ENCODE assay signal across 8 cellular contexts in genomic region chr11:128506999-128507591, GRCh38.
DNase-seq lines count a peak whose midpoint lies in the region; ATAC-seq and TF ChIP-seq lines count a peak whose summit lies in the region.

No MANE protein-coding gene starts in this region.

- H3K27ac ChIP-seq in parathyroid adenoma, result no peak overlapping the region

- ATAC-seq in GM19463 (IDR thresholded peaks at IDR 0.05; ENCODE audit: unreplicated experiment), result no peak

- no peaks in the 10 kb centered on the region for H3K9me3 ChIP-seq in parathyroid adenoma (ENCODE audit: control insufficient read depth, low read length)

- H3K79me2 ChIP-seq in parathyroid adenoma, result no peaks in the 10 kb centered on the region

- H3K9ac ChIP-seq in parathyroid adenoma, result no peak overlapping the region

- peaks cover 2% of the 10 kb centered on the region for H3K4me1 ChIP-seq in parathyroid adenoma

- DNase-seq in Caki2 (ENCODE audit: low read depth) (peak; percentile 70), LoVo (ENCODE audit: low spot score) (peak; percentile 62), foreskin fibroblast (peak; percentile 98 to 99), SIG-M5 (lab: John Stamatoyannopoulos, UW) (no peak), globus pallidus (ENCODE audit: low spot score) (no peak)
- DNase-seq in activated T-cell treated with anti-CD3 and anti-CD28 coated beads, Interleukin-2, amount 50 U/mL, for 48 hours, result peak; percentile 72 to 75

- peak overlapping the region; percentile 15 to 31 for H3K4me3 ChIP-seq in foreskin fibroblast (ENCODE audit: low read depth in 1 of 2, low read length in 2 of 2)
- H3K4me3 ChIP-seq in parathyroid adenoma (ENCODE audit: low read depth, low read length), result peak overlapping the region; percentile 11

- in situ Hi-C loops in Caki2 (cut with HindIII; ENCODE audit: low pct_unique_long_range_greater_than_20kb, low sequenced_read_pairs), result no loop called here

- no peaks in the 10 kb centered on the region for H3K27me3 ChIP-seq in parathyroid adenoma (ENCODE audit: control insufficient read depth, insufficient read depth, low read length)

- no peaks in the 10 kb centered on the region for H3K36me3 ChIP-seq in parathyroid adenoma (ENCODE audit: control insufficient read depth, insufficient read depth, low read length)

- no peak overlapping the region for H3K4me2 ChIP-seq in parathyroid adenoma (ENCODE audit: low read length)

- no peak overlapping the region for H2AFZ ChIP-seq in parathyroid adenoma

- TF ChIP-seq CTCF in foreskin fibroblast (IDR thresholded peaks at IDR 0.05; ENCODE audit: low read depth, low read length) (no peak), parathyroid adenoma (IDR thresholded peaks at IDR 0.05) (no peak)

Comparison
In these comparisons a context has a peak if more than half of its experiments do, and no peak if none do; other contexts are left out.
1. DNase-seq: peak in Caki2 (single experiment), LoVo (single experiment), activated T-cell treated with anti-CD3 and anti-CD28 coated beads, Interleukin-2, amount 50 U/mL, for 48 hours (2 of 2) and foreskin fibroblast (2 of 2); none in SIG-M5 (single experiment) and globus pallidus (single experiment).